8 cellular contexts compared by ENCODE assay signal in the genomic region with DNA sequence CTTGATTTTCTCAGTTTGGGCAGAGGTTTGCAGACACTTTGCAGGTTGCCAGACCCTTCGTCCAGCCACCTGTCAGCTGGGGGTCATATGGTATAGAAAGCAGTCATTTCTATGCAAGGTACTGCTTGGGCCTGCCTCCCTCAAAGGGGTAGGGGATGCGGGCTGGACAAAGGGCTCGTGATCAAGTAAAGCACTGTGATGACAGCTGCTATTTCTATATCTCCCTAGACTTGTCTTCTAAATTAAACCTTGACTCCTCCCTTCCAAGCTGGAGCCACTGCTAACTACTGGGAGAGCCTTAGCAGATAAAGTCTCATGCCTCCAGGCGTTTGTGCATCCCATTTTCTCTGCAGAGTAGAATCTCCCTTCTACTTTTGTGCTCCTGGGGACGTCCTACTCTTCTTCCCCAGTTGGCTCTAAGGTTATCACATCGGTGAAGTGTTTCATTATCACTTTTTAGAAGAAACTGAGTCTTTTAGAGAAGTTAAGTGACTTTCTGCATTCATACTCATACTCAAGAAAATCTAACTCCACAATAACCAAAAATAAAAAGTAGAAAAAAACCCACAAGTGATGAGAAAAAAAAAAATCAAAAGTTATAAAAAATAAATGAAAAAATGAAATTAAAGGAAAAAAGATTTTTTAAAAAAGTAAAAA.
A peak's percentile ranks its signal among the peaks of the same experiment; 100 is the strongest.
DNase-seq lines count a peak whose midpoint lies in the region; ATAC-seq and TF ChIP-seq lines count a peak whose summit lies in the region.

No MANE protein-coding gene starts in this region.

- peak overlapping the region; percentile 98 for H3K4me3 Mint-ChIP-seq in stimulated activated naive CD8-positive, alpha-beta T cell treated with anti-CD3 and anti-CD28 coated beads, Interleukin-15, Interleukin-2, amounts not matched to agents 100 ng/mL and 50 ng/mL, for 24 hours

- H3K36me3 Mint-ChIP-seq in stimulated activated naive CD8-positive, alpha-beta T cell treated with anti-CD3 and anti-CD28 coated beads, Interleukin-15, Interleukin-2, amounts not matched to agents 100 ng/mL and 50 ng/mL, for 24 hours (ENCODE audit: low read depth) = peaks cover 46% of the 10 kb centered on the region

- no peak for TF ChIP-seq CTCF in WERI-Rb-1 (IDR thresholded peaks at IDR 0.05; ENCODE audit: low read depth, low read length)

- no peak for ATAC-seq in HG03565 (IDR thresholded peaks at IDR 0.05; ENCODE audit: unreplicated experiment)

- H3K9me3 Mint-ChIP-seq in stimulated activated naive CD8-positive, alpha-beta T cell treated with anti-CD3 and anti-CD28 coated beads, Interleukin-15, Interleukin-2, amounts not matched to agents 100 ng/mL and 50 ng/mL, for 24 hours = no peaks in the 10 kb centered on the region

- H3K9me3 ChIP-seq in WERI-Rb-1 (ENCODE audit: severe bottlenecking) = no peaks in the 10 kb centered on the region

- H3K27me3 ChIP-seq in WERI-Rb-1 (ENCODE audit: insufficient read depth, low read depth, severe bottlenecking) = no peaks in the 10 kb centered on the region

- H3K27ac ChIP-seq in WERI-Rb-1 = peak overlapping the region; percentile 95

- H3K27me3 Mint-ChIP-seq in stimulated activated naive CD8-positive, alpha-beta T cell treated with anti-CD3 and anti-CD28 coated beads, Interleukin-15, Interleukin-2, amounts not matched to agents 100 ng/mL and 50 ng/mL, for 24 hours = peaks cover 3% of the 10 kb centered on the region

- H3K4me3 ChIP-seq in WERI-Rb-1 (ENCODE audit: low read depth, low read length) (peak overlapping the region; percentile 64), iPS-11a (ENCODE audit: low read depth, low read length) (peak overlapping the region; percentile 100)

- H3K27ac Mint-ChIP-seq in stimulated activated naive CD8-positive, alpha-beta T cell treated with anti-CD3 and anti-CD28 coated beads, Interleukin-15, Interleukin-2, amounts not matched to agents 100 ng/mL and 50 ng/mL, for 24 hours = peak overlapping the region; percentile 100

- H3K36me3 ChIP-seq in WERI-Rb-1 = peaks cover 37% of the 10 kb centered on the region

- peaks cover 45% of the 10 kb centered on the region for H3K4me1 Mint-ChIP-seq in stimulated activated naive CD8-positive, alpha-beta T cell treated with anti-CD3 and anti-CD28 coated beads, Interleukin-15, Interleukin-2, amounts not matched to agents 100 ng/mL and 50 ng/mL, for 24 hours (ENCODE audit: low read depth)

- DNase-seq in NCI-H748 (lab: John Stamatoyannopoulos, UW; ENCODE audit: unreplicated experiment) (peak; percentile 17), NCI-H748 treated with DMSO at 0.1 percent for 48 hours (lab: John Stamatoyannopoulos, UW) (no peak), WERI-Rb-1 (peak; percentile 66), AG08396 (ENCODE audit: low spot score) (no peak), HCEC 1CT (no peak)

Comparison
In these comparisons a context has a peak if more than half of its experiments do, and no peak if none do; other contexts are left out.
1. DNase-seq: peak in NCI-H748 (single experiment) and WERI-Rb-1 (single experiment); none in NCI-H748 treated with DMSO at 0.1 percent for 48 hours (single experiment), AG08396 (single experiment) and HCEC 1CT (single experiment).